8 cellular contexts compared by ENCODE assay signal in genomic region chr9:132768932-132769894, GRCh38.
DNase-seq lines count a peak whose midpoint lies in the region; ATAC-seq lines count a peak whose summit lies in the region.

No MANE protein-coding gene starts in this region.

- DNase-seq in NCI-H1105 treated with DMSO at 0.1 percent for 48 hours (lab: John Stamatoyannopoulos, UW) (peak; percentile 32), NCI-H1105 (lab: John Stamatoyannopoulos, UW) (no peak), NCI-H526 treated with DMSO at 0.1 percent for 48 hours (lab: John Stamatoyannopoulos, UW) (peak; percentile 43), epidermal melanocyte (ENCODE audit: insufficient read length, low spot score) (peak; percentile 27), mucosa of gallbladder (ENCODE audit: low spot score) (peak; percentile 51)
- DNase-seq in activated CD8-positive, alpha-beta memory T cell treated with anti-CD3 and anti-CD28 coated beads for 48 hours (ENCODE audit: low read depth in 2 of 3, low spot score in 2 of 3): peak; percentile 28 to 36 (median 32)
- peak; percentile 52 to 58 for DNase-seq in stimulated activated CD8-positive, alpha-beta memory T cell treated with anti-CD3 and anti-CD28 coated beads, Interleukin-7, amount 100 ng/mL, for 4 hours (ENCODE audit: low read depth in 2 of 2)

- ATAC-seq in HG03066 (IDR thresholded peaks at IDR 0.05; ENCODE audit: low read depth, unreplicated experiment): peak; percentile 35
